Comparison of ENCODE assay signal across 1 cellular context in the genomic region with DNA sequence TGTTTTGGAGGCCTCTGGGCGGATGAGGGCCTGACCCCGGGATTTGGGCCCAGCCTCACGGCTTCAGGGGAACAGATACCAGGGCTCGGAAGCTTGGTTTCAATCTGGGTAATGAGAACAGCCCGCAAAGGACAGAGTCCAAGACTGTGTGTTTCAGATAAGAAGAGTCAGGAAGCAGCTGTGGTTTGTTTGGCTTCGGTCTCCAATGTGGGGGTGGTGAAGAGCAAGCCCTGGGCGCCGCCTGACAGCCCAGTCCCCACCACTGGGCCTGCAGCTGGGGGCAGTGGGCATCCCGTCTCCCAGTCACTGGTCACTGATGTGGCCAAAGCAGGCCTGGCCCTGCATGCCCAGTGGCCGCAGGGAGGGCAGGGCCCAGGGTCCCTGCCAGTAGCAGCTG.
TF ChIP-seq lines count a peak whose summit lies in the region.

No MANE protein-coding gene starts in this region.

TF ChIP-seq in K562, 482 proteins besides CTCF, POLR2A, EP300 and RAD21 (continued from another document):
- TF ChIP-seq NCOA2 (IDR thresholded peaks at IDR 0.05; ENCODE audit: partially characterized antibody in 2 of 2) (no peak), POLR2AphosphoS2 (IDR thresholded peaks at IDR 0.05; ENCODE audit: low read length) (no peak)
